In genomic region chr3:52036829-52037228, GRCh38 we compare ENCODE assay signal across 1 cellular context.
TF ChIP-seq lines count a peak whose summit lies in the region.

No MANE protein-coding gene starts in this region.

TF ChIP-seq in GM23338, 12 proteins besides CTCF, POLR2A, EP300 and RAD21 (continued from another document):
- TF ChIP-seq, protein P1, sequence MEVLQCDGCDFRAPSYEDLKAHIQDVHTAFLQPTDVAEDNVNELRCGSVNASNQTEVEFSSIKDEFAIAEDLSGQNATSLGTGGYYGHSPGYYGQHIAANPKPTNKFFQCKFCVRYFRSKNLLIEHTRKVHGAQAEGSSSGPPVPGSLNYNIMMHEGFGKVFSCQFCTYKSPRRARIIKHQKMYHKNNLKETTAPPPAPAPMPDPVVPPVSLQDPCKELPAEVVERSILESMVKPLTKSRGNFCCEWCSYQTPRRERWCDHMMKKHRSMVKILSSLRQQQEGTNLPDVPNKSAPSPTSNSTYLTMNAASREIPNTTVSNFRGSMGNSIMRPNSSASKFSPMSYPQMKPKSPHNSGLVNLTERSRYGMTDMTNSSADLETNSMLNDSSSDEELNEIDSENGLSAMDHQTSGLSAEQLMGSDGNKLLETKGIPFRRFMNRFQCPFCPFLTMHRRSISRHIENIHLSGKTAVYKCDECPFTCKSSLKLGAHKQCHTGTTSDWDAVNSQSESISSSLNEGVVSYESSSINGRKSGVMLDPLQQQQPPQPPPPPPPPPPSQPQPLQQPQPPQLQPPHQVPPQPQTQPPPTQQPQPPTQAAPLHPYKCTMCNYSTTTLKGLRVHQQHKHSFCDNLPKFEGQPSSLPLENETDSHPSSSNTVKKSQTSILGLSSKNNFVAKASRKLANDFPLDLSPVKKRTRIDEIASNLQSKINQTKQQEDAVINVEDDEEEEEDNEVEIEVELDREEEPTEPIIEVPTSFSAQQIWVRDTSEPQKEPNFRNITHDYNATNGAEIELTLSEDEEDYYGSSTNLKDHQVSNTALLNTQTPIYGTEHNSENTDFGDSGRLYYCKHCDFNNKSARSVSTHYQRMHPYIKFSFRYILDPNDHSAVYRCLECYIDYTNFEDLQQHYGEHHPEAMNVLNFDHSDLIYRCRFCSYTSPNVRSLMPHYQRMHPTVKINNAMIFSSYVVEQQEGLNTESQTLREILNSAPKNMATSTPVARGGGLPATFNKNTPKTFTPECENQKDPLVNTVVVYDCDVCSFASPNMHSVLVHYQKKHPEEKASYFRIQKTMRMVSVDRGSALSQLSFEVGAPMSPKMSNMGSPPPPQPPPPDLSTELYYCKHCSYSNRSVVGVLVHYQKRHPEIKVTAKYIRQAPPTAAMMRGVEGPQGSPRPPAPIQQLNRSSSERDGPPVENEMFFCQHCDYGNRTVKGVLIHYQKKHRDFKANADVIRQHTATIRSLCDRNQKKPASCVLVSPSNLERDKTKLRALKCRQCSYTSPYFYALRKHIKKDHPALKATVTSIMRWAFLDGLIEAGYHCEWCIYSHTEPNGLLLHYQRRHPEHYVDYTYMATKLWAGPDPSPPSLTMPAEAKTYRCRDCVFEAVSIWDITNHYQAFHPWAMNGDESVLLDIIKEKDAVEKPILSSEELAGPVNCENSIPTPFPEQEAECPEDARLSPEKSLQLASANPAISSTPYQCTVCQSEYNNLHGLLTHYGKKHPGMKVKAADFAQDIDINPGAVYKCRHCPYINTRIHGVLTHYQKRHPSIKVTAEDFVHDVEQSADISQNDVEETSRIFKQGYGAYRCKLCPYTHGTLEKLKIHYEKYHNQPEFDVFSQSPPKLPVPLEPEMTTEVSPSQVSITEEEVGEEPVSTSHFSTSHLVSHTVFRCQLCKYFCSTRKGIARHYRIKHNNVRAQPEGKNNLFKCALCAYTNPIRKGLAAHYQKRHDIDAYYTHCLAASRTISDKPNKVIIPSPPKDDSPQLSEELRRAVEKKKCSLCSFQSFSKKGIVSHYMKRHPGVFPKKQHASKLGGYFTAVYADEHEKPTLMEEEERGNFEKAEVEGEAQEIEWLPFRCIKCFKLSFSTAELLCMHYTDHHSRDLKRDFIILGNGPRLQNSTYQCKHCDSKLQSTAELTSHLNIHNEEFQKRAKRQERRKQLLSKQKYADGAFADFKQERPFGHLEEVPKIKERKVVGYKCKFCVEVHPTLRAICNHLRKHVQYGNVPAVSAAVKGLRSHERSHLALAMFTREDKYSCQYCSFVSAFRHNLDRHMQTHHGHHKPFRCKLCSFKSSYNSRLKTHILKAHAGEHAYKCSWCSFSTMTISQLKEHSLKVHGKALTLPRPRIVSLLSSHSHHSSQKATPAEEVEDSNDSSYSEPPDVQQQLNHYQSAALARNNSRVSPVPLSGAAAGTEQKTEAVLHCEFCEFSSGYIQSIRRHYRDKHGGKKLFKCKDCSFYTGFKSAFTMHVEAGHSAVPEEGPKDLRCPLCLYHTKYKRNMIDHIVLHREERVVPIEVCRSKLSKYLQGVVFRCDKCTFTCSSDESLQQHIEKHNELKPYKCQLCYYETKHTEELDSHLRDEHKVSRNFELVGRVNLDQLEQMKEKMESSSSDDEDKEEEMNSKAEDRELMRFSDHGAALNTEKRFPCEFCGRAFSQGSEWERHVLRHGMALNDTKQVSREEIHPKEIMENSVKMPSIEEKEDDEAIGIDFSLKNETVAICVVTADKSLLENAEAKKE (CRISPR knock-in tag; IDR thresholded peaks at IDR 0.05) = no peak
- no peak for TF ChIP-seq ZNF114 (CRISPR knock-in tag; IDR thresholded peaks at IDR 0.05)
TF ChIP-seq in GM23338: peak in this region for 0.
